In the genomic region with DNA sequence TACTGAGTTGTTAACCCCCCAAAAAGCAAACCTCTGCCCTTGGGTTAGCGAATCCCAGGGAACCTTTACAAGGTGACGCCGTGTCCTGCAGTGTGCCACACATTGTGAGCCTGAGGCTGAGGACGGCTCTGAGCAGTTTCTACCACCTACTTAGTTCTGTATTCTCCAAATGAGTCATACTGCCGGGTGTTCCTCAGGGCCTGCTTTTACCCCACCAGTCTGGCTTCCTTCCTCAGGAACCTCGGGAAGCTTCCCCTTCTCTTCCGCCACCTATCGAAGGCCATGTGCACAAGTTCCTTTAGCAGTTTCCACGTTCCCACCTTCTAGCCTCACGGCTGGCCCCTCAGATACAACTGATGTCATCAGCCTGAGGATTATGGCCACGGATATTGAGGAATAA, we compare ENCODE assay signal across 10 cellular contexts.
DNase-seq lines count a peak whose midpoint lies in the region; ATAC-seq and TF ChIP-seq lines count a peak whose summit lies in the region.
"Had no signal": no experiment of that assay in that cellular context is flagged by ENCODE, and none has a peak within 500 bp of the region (broad histone marks: within the 10 kb centered on the region; RNA-seq: fewer than 3 reads in every experiment).

No MANE protein-coding gene starts in this region.

- H3K27ac ChIP-seq in right cardiac atrium (ENCODE audit: low read length): no peak overlapping the region
- H3K27ac ChIP-seq: thyroid gland had no signal

- ATAC-seq in GM19395 (IDR thresholded peaks at IDR 0.05; ENCODE audit: unreplicated experiment) (peak; percentile 68), right cardiac atrium (peak; percentile 64 to 66)

- in situ Hi-C loops in HAP-1 (cut with MboI; ENCODE audit: low sequenced_read_pairs): no loop called here

- DNase-seq in Daoy (ENCODE audit: low read depth): peak; percentile 59
- DNase-seq in NOMO-1 (lab: John Stamatoyannopoulos, UW; ENCODE audit: unreplicated experiment in 2 of 2): peak; percentile 34 to 59
- peak in 1 of 3 donors; percentile 20 for DNase-seq in right cardiac atrium
- no peak for DNase-seq in NK-92 treated with Interleukin-12 subunit alpha and Interleukin-12 subunit beta, amount 100 ng/mL, for 24 hours (lab: John Stamatoyannopoulos, UW)
- no peak for DNase-seq in HAP-1 (ENCODE audit: low spot score in 2 of 2)
- no peak for DNase-seq in NCI-H1417 (lab: John Stamatoyannopoulos, UW)
- DNase-seq in BE2C: no peak
- DNase-seq: activated CD4-positive, alpha-beta T cell treated with anti-CD3 and anti-CD28 coated beads, Interleukin-2, amount 50 U/mL, for 1 hour; thyroid gland had no signal

- no peak overlapping the region for H3K4me3 ChIP-seq in right cardiac atrium (ENCODE audit: low read length)
- H3K4me3 ChIP-seq in HAP-1: no peak overlapping the region
- no peak overlapping the region for H3K4me3 ChIP-seq in BE2C (ENCODE audit: low read depth, low read length)
- H3K4me3 ChIP-seq: thyroid gland had no signal

- H3K27me3 ChIP-seq in right cardiac atrium (ENCODE audit: control insufficient read depth, insufficient read depth): no peaks in the 10 kb centered on the region
- no peaks in the 10 kb centered on the region for H3K27me3 ChIP-seq in HAP-1 (ENCODE audit: low read depth)
- H3K27me3 ChIP-seq in BE2C: no peaks in the 10 kb centered on the region
- H3K27me3 ChIP-seq: thyroid gland had no signal

- H3K36me3 ChIP-seq in HAP-1 (replicated peaks) (no peaks in the 10 kb centered on the region), BE2C (peaks cover 3% of the 10 kb centered on the region)

- peaks cover 3% of the 10 kb centered on the region for H3K4me1 ChIP-seq in right cardiac atrium (ENCODE audit: control insufficient read depth, insufficient read depth, low read length)
- H3K4me1 ChIP-seq in HAP-1: no peaks in the 10 kb centered on the region
- H3K4me1 ChIP-seq in BE2C: peaks cover 14% of the 10 kb centered on the region; the same call in 1 of the 2 replicates

- no peak for TF ChIP-seq CTCF in BE2C (IDR thresholded peaks at IDR 0.05; ENCODE audit: low read depth, low read length)

- intact Hi-C loops in right cardiac atrium (cut with DNase I): no loop called here

- 70% methylated on average over 11 of the region's 11 CpGs for WGBS in right cardiac atrium

- no peaks in the 10 kb centered on the region for H3K9me3 ChIP-seq in right cardiac atrium (ENCODE audit: control insufficient read depth, low read length)
- H3K9me3 ChIP-seq in HAP-1: no peaks in the 10 kb centered on the region
- H3K9me3 ChIP-seq in BE2C: no peaks in the 10 kb centered on the region
- H3K9me3 ChIP-seq: thyroid gland had no signal

Comparison
In these comparisons a context has a peak if more than half of its experiments do, and no peak if none do; other contexts are left out.
1. DNase-seq: peak in Daoy (single experiment) and NOMO-1 (2 of 2); none in NK-92 treated with Interleukin-12 subunit alpha and Interleukin-12 subunit beta, amount 100 ng/mL, for 24 hours (single experiment), HAP-1 (0 of 2), NCI-H1417 (0 of 3) and BE2C (single experiment).